ENCODE assay signal across 3 cellular contexts in genomic region chr7:27966219-27966780, GRCh38.
TF ChIP-seq lines count a peak whose summit lies in the region.

No MANE protein-coding gene starts in this region.

TF ChIP-seq in SK-N-SH treated with all-trans-retinoic acid at 6 μM for 48 hours, 23 proteins besides CTCF, POLR2A, EP300 and RAD21 (continued from another document):
- no peak for TF ChIP-seq PPARA (CRISPR knock-in tag; IDR thresholded peaks at IDR 0.05; ENCODE audit: borderline replicate concordance)
- TF ChIP-seq POU6F1 (CRISPR knock-in tag; IDR thresholded peaks at IDR 0.05; ENCODE audit: borderline replicate concordance, low read depth): no peak
- TF ChIP-seq CREB5 (CRISPR knock-in tag; IDR thresholded peaks at IDR 0.05; ENCODE audit: low read depth): no peak
- TF ChIP-seq CSDC2 (CRISPR knock-in tag; IDR thresholded peaks at IDR 0.05): no peak
- TF ChIP-seq TSHZ2 (CRISPR knock-in tag; IDR thresholded peaks at IDR 0.05): no peak
- TF ChIP-seq ZC3H10 (CRISPR knock-in tag; IDR thresholded peaks at IDR 0.05): no peak
- TF ChIP-seq CSRNP3 (CRISPR knock-in tag; IDR thresholded peaks at IDR 0.05): no peak

TF ChIP-seq in SK-N-SH, 30 proteins besides CTCF, POLR2A, EP300 and RAD21 (continued from another document):
- TF ChIP-seq EZH2phosphoT487 (IDR thresholded peaks at IDR 0.05; ENCODE audit: borderline replicate concordance, low read depth) (no peak), RCOR1 (IDR thresholded peaks at IDR 0.05; ENCODE audit: low read length) (no peak), RFX5 (IDR thresholded peaks at IDR 0.05; ENCODE audit: low read length) (no peak), TCF12 (IDR thresholded peaks at IDR 0.05) (no peak), SMC3 (IDR thresholded peaks at IDR 0.05; ENCODE audit: low read depth, low read length) (no peak), MAX (IDR thresholded peaks at IDR 0.05; ENCODE audit: low read depth) (no peak), RXRA (IDR thresholded peaks at IDR 0.05; ENCODE audit: borderline replicate concordance, low read depth) (no peak), TEAD4 (IDR thresholded peaks at IDR 0.05; ENCODE audit: borderline replicate concordance, insufficient read depth) (no peak), YY1 (IDR thresholded peaks at IDR 0.05; ENCODE audit: low read depth) (no peak), SIN3A (IDR thresholded peaks at IDR 0.05; ENCODE audit: borderline replicate concordance, low read depth, low read length) (no peak), MXI1 (IDR thresholded peaks at IDR 0.05; ENCODE audit: low read depth, low read length) (no peak), IRF3 (IDR thresholded peaks at IDR 0.05; ENCODE audit: low read depth, low read length) (no peak), NRF1 (IDR thresholded peaks at IDR 0.05; ENCODE audit: low read depth, low read length) (no peak), FOXJ3 (CRISPR knock-in tag; IDR thresholded peaks at IDR 0.05) (no peak), JUND (IDR thresholded peaks at IDR 0.05) (no peak), GABPA (IDR thresholded peaks at IDR 0.05; ENCODE audit: low read depth) (no peak)

TF ChIP-seq in GM12878, 131 proteins besides CTCF, POLR2A, EP300 and RAD21:
- TF ChIP-seq USF2 (IDR thresholded peaks at IDR 0.05; ENCODE audit: borderline replicate concordance, low read depth, low read length) (no peak), SPI1 (IDR thresholded peaks at IDR 0.05; ENCODE audit: borderline replicate concordance, insufficient read depth, low read depth, low read length) (peak; percentile 10; the same call in 1 of the 2 replicates)
